Comparison of ENCODE assay signal across 1 cellular context in genomic region chr6:74177496-74177895, GRCh38.
TF ChIP-seq lines count a peak whose summit lies in the region.

No MANE protein-coding gene starts in this region.

TF ChIP-seq in IMR-90, 13 proteins besides CTCF, POLR2A, EP300 and RAD21:
- TF ChIP-seq RCOR1 (IDR thresholded peaks at IDR 0.05; ENCODE audit: insufficient replicate concordance, low read length), result no peak
- no peak for TF ChIP-seq RFX5 (IDR thresholded peaks at IDR 0.05; ENCODE audit: low read depth, low read length)
- TF ChIP-seq NFE2L2 (IDR thresholded peaks at IDR 0.05; ENCODE audit: low read depth, low read length), result no peak
- no peak for TF ChIP-seq USF2 (IDR thresholded peaks at IDR 0.05; ENCODE audit: low read depth, low read length)
- no peak for TF ChIP-seq ELK1 (IDR thresholded peaks at IDR 0.05; ENCODE audit: borderline replicate concordance, low read depth, low read length)
- TF ChIP-seq BHLHE40 (IDR thresholded peaks at IDR 0.05; ENCODE audit: low read depth, low read length), result no peak
- no peak for TF ChIP-seq CHD1 (IDR thresholded peaks at IDR 0.05; ENCODE audit: low read depth, low read length)
- TF ChIP-seq MXI1 (IDR thresholded peaks at IDR 0.05; ENCODE audit: borderline replicate concordance, low read depth, low read length), result no peak
- TF ChIP-seq SMC3 (IDR thresholded peaks at IDR 0.05; ENCODE audit: low read depth, low read length), result no peak
- no peak for TF ChIP-seq FOS (IDR thresholded peaks at IDR 0.05; ENCODE audit: low read depth, low read length)
- TF ChIP-seq CEBPB (IDR thresholded peaks at IDR 0.05; ENCODE audit: low read depth, low read length), result no peak
- TF ChIP-seq MAZ (IDR thresholded peaks at IDR 0.05; ENCODE audit: borderline replicate concordance, low read depth, low read length), result no peak
- no peak for TF ChIP-seq MAFK (IDR thresholded peaks at IDR 0.05; ENCODE audit: low read depth, low read length)
